In the genomic region with DNA sequence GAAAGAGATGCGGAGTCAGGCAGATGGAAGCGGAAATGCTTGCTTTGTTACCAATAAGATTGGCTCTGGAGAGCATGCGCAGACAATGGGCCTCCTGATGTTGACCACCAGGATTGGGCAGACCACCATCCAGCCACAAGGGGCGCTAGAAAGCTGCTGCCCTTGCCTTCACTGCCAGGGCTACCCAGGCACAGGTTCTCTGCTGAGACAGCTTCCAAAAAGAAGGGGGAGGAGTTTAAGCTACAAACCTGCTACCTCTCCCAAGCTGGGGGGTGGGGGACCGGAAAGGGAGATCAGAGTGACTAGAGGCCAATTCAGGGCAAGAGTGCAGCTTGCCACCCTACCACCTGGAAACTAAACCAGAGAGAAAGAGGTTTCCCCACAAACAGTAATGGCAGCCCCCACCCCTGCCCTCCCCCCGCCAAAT, we compare ENCODE assay signal across 7 cellular contexts.
DNase-seq lines count a peak whose midpoint lies in the region; ATAC-seq and TF ChIP-seq lines count a peak whose summit lies in the region.

No MANE protein-coding gene starts in this region.

- H2AFZ ChIP-seq in fibroblast of lung (ENCODE audit: low read length) = no peak overlapping the region

- DNase-seq in GM03348 (ENCODE audit: low spot score) (peak; percentile 16), KBM-7 (peak; percentile 40), fibroblast of lung (ENCODE audit: low read depth in 2 of 2) (no peak), gastrocnemius medialis (no peak)
- DNase-seq in activated CD4-positive, alpha-beta T cell treated with anti-CD3 and anti-CD28 coated beads, Interleukin-2, amount 50 U/mL, for 1 hour = peak; percentile 33
- DNase-seq in stimulated activated CD4-positive, alpha-beta T cell treated with anti-CD3 and anti-CD28 coated beads, Interleukin-12 subunit alpha, Interleukin-12 subunit beta, amount 100 ng/mL, for 4 hours = peak; percentile 53

- H3K4me2 ChIP-seq in fibroblast of lung (ENCODE audit: extremely low read depth, insufficient read depth, low read length) = no peak overlapping the region

- TF ChIP-seq CTCF in fibroblast of lung (conservative IDR thresholded peaks at IDR 0.05 in 1 of 2, IDR thresholded peaks at IDR 0.05 in 1 of 2; ENCODE audit: low read depth in 1 of 2, low read length in 2 of 2) (peak; percentile 13 to 55), gastrocnemius medialis (IDR thresholded peaks at IDR 0.05 in 4 of 5, conservative IDR thresholded peaks at IDR 0.05 in 1 of 5) (peak in 1 of 5 experiments; percentile 26)

- no peak overlapping the region for H3K27ac ChIP-seq in fibroblast of lung (ENCODE audit: insufficient read depth, low read length)
- no peak overlapping the region for H3K27ac ChIP-seq in gastrocnemius medialis

- H3K4me1 ChIP-seq in fibroblast of lung (ENCODE audit: control insufficient read depth, extremely low read depth, insufficient read depth, low read length) (no peaks in the 10 kb centered on the region), gastrocnemius medialis (no peaks in the 10 kb centered on the region)

- H3K9me3 ChIP-seq in fibroblast of lung (ENCODE audit: control insufficient read depth, insufficient read depth, low read depth, low read length) (no peaks in the 10 kb centered on the region), gastrocnemius medialis (no peaks in the 10 kb centered on the region)

- no peaks in the 10 kb centered on the region for H3K36me3 ChIP-seq in fibroblast of lung (ENCODE audit: control insufficient read depth, insufficient read depth, low read length)
- no peaks in the 10 kb centered on the region for H3K36me3 ChIP-seq in gastrocnemius medialis

- H3K27me3 ChIP-seq in fibroblast of lung (ENCODE audit: control insufficient read depth, insufficient read depth, low read length) = no peaks in the 10 kb centered on the region
- peaks cover 0 to 12% (median 7%) of the 10 kb centered on the region in 3 donors for H3K27me3 ChIP-seq in gastrocnemius medialis

- intact Hi-C loops in gastrocnemius medialis (cut with DNase I; ENCODE audit: low total_unique reads) = no loop called here

- no peak for ATAC-seq in gastrocnemius medialis
- no peak for ATAC-seq in HG02610 (IDR thresholded peaks at IDR 0.05; ENCODE audit: unreplicated experiment)

- no peaks in the 10 kb centered on the region for H4K20me1 ChIP-seq in fibroblast of lung (ENCODE audit: control insufficient read depth, extremely low read depth, insufficient read depth, low read length)

- in situ Hi-C loops in KBM-7 (cut with MboI; ENCODE audit: low pct_unique_long_range_greater_than_20kb, low sequenced_read_pairs) (no loop called here), gastrocnemius medialis (cut with MboI; ENCODE audit: low sequenced_read_pairs in 4 of 4) (no loop called here)

- no peak for TF ChIP-seq POLR2A in gastrocnemius medialis (IDR thresholded peaks at IDR 0.05)

- no peak overlapping the region for H3K4me3 ChIP-seq in fibroblast of lung (replicated peaks in 1 of 4; ENCODE audit: control extremely low read depth in 1 of 4, insufficient read depth in 1 of 4, low read depth in 3 of 4, low read length in 4 of 4)
- H3K4me3 ChIP-seq in gastrocnemius medialis = no peak overlapping the region

- no peaks in the 10 kb centered on the region for H3K79me2 ChIP-seq in fibroblast of lung (ENCODE audit: control insufficient read depth, insufficient read depth, low read length)

- H3K9ac ChIP-seq in fibroblast of lung (ENCODE audit: insufficient read depth, low read length) = no peak overlapping the region

Comparison
In these comparisons a context has a peak if more than half of its experiments do, and no peak if none do; other contexts are left out.
1. DNase-seq: peak in GM03348 (single experiment), KBM-7 (single experiment), activated CD4-positive, alpha-beta T cell treated with anti-CD3 and anti-CD28 coated beads, Interleukin-2, amount 50 U/mL, for 1 hour (single experiment) and stimulated activated CD4-positive, alpha-beta T cell treated with anti-CD3 and anti-CD28 coated beads, Interleukin-12 subunit alpha, Interleukin-12 subunit beta, amount 100 ng/mL, for 4 hours (single experiment); none in fibroblast of lung (0 of 2) and gastrocnemius medialis (0 of 2).